Comparison of ENCODE assay signal across 6 cellular contexts in the genomic region with DNA sequence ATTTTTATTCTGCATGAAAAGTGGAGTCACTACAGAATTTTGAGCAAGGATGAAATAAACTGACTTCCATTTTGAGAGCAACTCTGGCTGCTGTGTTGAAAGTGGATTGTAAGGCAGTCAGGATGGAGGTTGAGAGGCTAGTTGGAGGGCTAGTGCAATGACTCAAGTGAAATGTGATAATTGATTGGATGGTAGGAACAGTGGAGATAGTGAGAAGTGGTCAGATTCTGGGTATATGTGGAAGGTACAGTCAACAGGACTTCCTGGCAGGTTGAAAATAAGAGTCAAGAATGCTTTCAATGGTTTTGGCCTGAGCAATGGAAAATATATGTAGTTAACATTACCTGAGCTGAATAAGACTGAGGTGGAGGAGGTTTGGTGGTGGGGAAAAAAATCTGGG.
"Had no signal": no experiment of that assay in that cellular context is flagged by ENCODE, and none has a peak within 500 bp of the region (broad histone marks: within the 10 kb centered on the region; RNA-seq: fewer than 3 reads in every experiment).

No MANE protein-coding gene starts in this region.

- H3K9me3 Mint-ChIP-seq: GM23338, H9, IgD-negative memory B cell had no signal

- H3K27me3 Mint-ChIP-seq: IgD-negative memory B cell had no signal

- H3K27ac Mint-ChIP-seq: GM23338, H9, IgD-negative memory B cell had no signal

- H3K27ac ChIP-seq: HL-60 had no signal

- H3K4me3 ChIP-seq: GM23338 had no signal

- H3K4me3 Mint-ChIP-seq: GM23338, H9, IgD-negative memory B cell had no signal

- DNase-seq: H9, HCEC 1CT had no signal

- ATAC-seq: GM23338, HepG2 had no signal
